ENCODE assay signal across 9 cellular contexts in genomic region chr2:128821010-128821409, GRCh38.
"Had no signal": no experiment of that assay in that cellular context is flagged by ENCODE, and none has a peak within 500 bp of the region (broad histone marks: within the 10 kb centered on the region; RNA-seq: fewer than 3 reads in every experiment).

No MANE protein-coding gene starts in this region.

- DNase-seq: GM23248, GOT3, H9, HCEC 1CT, IMR-90, KG1 had no signal

- FAIRE-seq: H54, HTR-8/SVneo, K562 had no signal

- H2AFZ ChIP-seq: GM23248 had no signal

- H3K27ac Mint-ChIP-seq: H9 had no signal

- H3K9ac ChIP-seq: GM23248 had no signal

- H3K27ac ChIP-seq: GM23248 had no signal

- ATAC-seq: K562 had no signal

- H3K4me3 ChIP-seq: GM23248, K562 had no signal

- H3K4me3 Mint-ChIP-seq: H9 had no signal
